In genomic region chr4:7237863-7238262, GRCh38 we compare ENCODE assay signal across 15 cellular contexts. TPM values are rescaled to one million over a fixed set of nuclear protein-coding genes. Genes with fewer than 3 reads are reported as not detected.
"Had no signal": no experiment of that assay in that cellular context is flagged by ENCODE, and none has a peak within 500 bp of the region (broad histone marks: within the 10 kb centered on the region; RNA-seq: fewer than 3 reads in every experiment).

No MANE protein-coding gene starts in this region.

- ATAC-seq: activated CD8-positive, alpha-beta T cell treated with anti-CD3 and anti-CD28 coated beads, Interleukin-2, amount 10 ng/mL, durations not matched to agents 7 days and 5 days; body of pancreas; effector memory CD8-positive, alpha-beta T cell; right lobe of liver; stimulated activated naive CD8-positive, alpha-beta T cell treated with anti-CD3 and anti-CD28 coated beads, Interleukin-15, Interleukin-2, amounts not matched to agents 100 U/mL and 50 U/mL, for 24 hours had no signal

- H3K27ac ChIP-seq: body of pancreas, right lobe of liver had no signal

- H3K9me3 ChIP-seq: right lobe of liver, transverse colon had no signal

- DNase-seq: activated CD4-positive, alpha-beta T cell treated with anti-CD3 and anti-CD28 coated beads, Interleukin-2, amount 10 ng/mL, durations not matched to agents 24 days and 14 days; activated CD4-positive, CD25-positive, alpha-beta regulatory T cell; activated CD8-positive, alpha-beta memory T cell treated with anti-CD3 and anti-CD28 coated beads, Interleukin-2, amount 50 U/mL, for 4 hours; activated CD8-positive, alpha-beta T cell treated with anti-CD3 and anti-CD28 coated beads, Interleukin-2, amount 10 ng/mL, durations not matched to agents 7 days and 5 days; activated effector memory CD4-positive, alpha-beta T cell treated with anti-CD3 and anti-CD28 coated beads, Interleukin-2, amount 50 U/mL, for 16 hours; amygdala; body of pancreas; cerebellar nuclear complex; effector memory CD8-positive, alpha-beta T cell; occipital lobe; right lobe of liver; stimulated activated CD4-positive, alpha-beta T cell treated with anti-CD3 and anti-CD28 coated beads, Interleukin-4, amount 100 ng/mL, for 4 hours; transverse colon had no signal

- H3K4me2 ChIP-seq: smooth muscle cell had no signal

- H3K27me3 ChIP-seq: body of pancreas, right lobe of liver, transverse colon had no signal

- H3K4me3 ChIP-seq: body of pancreas, right lobe of liver, smooth muscle cell, transverse colon had no signal

- H3K4me1 ChIP-seq: body of pancreas, right lobe of liver had no signal

- H3K36me3 ChIP-seq: right lobe of liver, transverse colon had no signal

RNA-seq across cellular contexts. Expression of gene SORCS2, which starts 45.5 kb away (rescaled TPM):
- total RNA-seq: activated CD4-positive, alpha-beta T cell treated with anti-CD3 and anti-CD28 coated beads, Interleukin-2, amount 10 ng/mL, durations not matched to agents 24 days and 14 days; activated CD8-positive, alpha-beta T cell treated with anti-CD3 and anti-CD28 coated beads, Interleukin-2, amount 10 ng/mL, durations not matched to agents 7 days and 5 days had no signal
